In the genomic region with DNA sequence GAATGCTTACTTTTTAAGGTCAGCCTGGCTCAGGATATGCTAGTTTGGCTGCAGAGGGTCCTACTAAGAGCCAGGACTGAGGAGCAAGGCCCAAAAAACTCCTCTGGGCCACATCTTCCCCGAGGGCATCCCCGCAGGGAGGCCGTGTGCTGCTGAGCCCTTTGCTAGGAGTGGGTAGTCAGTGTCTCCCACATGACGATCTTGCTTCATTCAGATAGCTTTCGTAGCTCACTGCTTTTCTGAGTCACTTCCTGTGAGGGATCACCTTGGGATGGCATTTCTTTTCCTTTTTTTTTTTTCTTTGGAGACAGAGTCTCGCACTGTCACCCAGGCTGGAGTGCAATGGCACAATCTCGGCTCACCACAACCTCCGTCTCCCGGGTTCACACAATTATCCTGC, we compare ENCODE assay signal across 2 cellular contexts. TPM values are rescaled to one million over a fixed set of nuclear protein-coding genes. Genes with fewer than 3 reads are reported as not detected.
"Had no signal": no experiment of that assay in that cellular context is flagged by ENCODE, and none has a peak within 500 bp of the region (broad histone marks: within the 10 kb centered on the region; RNA-seq: fewer than 3 reads in every experiment).

No MANE protein-coding gene starts in this region.

RNA-seq across cellular contexts. Expression of gene RIMBP3B, which starts 6.5 kb away (rescaled TPM):
- total RNA-seq: body of pancreas had no signal
- polyA plus RNA-seq: aorta had no signal
